ENCODE assay signal across 12 cellular contexts in genomic region chr7:141702892-141703291, GRCh38. TPM values are rescaled to one million over a fixed set of nuclear protein-coding genes. Genes with fewer than 3 reads are reported as not detected.
A peak's percentile ranks its signal among the peaks of the same experiment; 100 is the strongest.
DNase-seq lines count a peak whose midpoint lies in the region; ATAC-seq, FAIRE-seq and TF ChIP-seq lines count a peak whose summit lies in the region.
"Had no signal": no experiment of that assay in that cellular context is flagged by ENCODE, and none has a peak within 500 bp of the region (broad histone marks: within the 10 kb centered on the region; RNA-seq: fewer than 3 reads in every experiment).

No MANE protein-coding gene starts in this region.

- peak overlapping the region; percentile 64 for H3K4me3 Mint-ChIP-seq in activated CD8-positive, alpha-beta memory T cell treated with anti-CD3 and anti-CD28 coated beads, Interleukin-2, amount 10 ng/mL, durations not matched to agents 7 days and 5 days

- H3K27ac ChIP-seq in gastroesophageal sphincter = no peak overlapping the region
- H3K27ac ChIP-seq in skeletal muscle tissue (ENCODE audit: low read depth, low read length) = no peak overlapping the region
- H3K27ac ChIP-seq in pancreas = peak overlapping the region in 2 of 4 donors; percentile 66 to 76

- CTCF ChIA-PET in activated CD8-positive, alpha-beta memory T cell treated with anti-CD3 and anti-CD28 coated beads, Interleukin-2, amount 10 ng/mL, durations not matched to agents 7 days and 5 days (lab: Charles Lee) = interaction anchor here (0.8 to 1.2 kb wide), 3 partner anchors 26 to 49 kb away, joined by 3 to 8 read pairs (median 7); partner anchors contain the start of gene SSBP1

- TF ChIP-seq CTCF in gastroesophageal sphincter (IDR thresholded peaks at IDR 0.05) = no peak
- no peak for TF ChIP-seq CTCF in pancreas (IDR thresholded peaks at IDR 0.05)

- WGBS in gastroesophageal sphincter (ENCODE audit: low coverage in 1 of 2), 2 donors = 39 to 42% methylated on average over 4 of the region's 4 CpGs
- WGBS in pancreas, 2 donors = 30 to 39% methylated on average over 4 of the region's 4 CpGs

- H3K9ac ChIP-seq in skeletal muscle tissue (ENCODE audit: low read depth in 1 of 3, low read length in 3 of 3) = peak overlapping the region in 2 of 3 donors; percentile 82 to 85

- no peak for TF ChIP-seq EP300 in gastroesophageal sphincter (IDR thresholded peaks at IDR 0.05)

- peaks cover 9% of the 10 kb centered on the region for H3K36me3 Mint-ChIP-seq in activated CD8-positive, alpha-beta memory T cell treated with anti-CD3 and anti-CD28 coated beads, Interleukin-2, amount 10 ng/mL, durations not matched to agents 7 days and 5 days

- H3K4me3 ChIP-seq in gastroesophageal sphincter (peak overlapping the region; percentile 90 to 95), skeletal muscle tissue (ENCODE audit: low read length in 3 of 3) (peak overlapping the region in 1 of 3 donors; percentile 87), pancreas (peak overlapping the region in 2 of 4 donors; percentile 59 to 80)

- no peaks in the 10 kb centered on the region for H3K36me3 ChIP-seq in gastroesophageal sphincter
- no peaks in the 10 kb centered on the region for H3K36me3 ChIP-seq in skeletal muscle tissue (ENCODE audit: control insufficient read depth in 3 of 3, insufficient read depth in 3 of 3, low read length in 3 of 3)
- no peaks in the 10 kb centered on the region for H3K36me3 ChIP-seq in pancreas

- intact Hi-C loops in pancreas (cut with DNase I) = no loop called here

- H3K9me3 ChIP-seq in gastroesophageal sphincter = no peaks in the 10 kb centered on the region
- H3K9me3 ChIP-seq in skeletal muscle tissue (ENCODE audit: control insufficient read depth in 3 of 3, low read length in 3 of 3) = no peaks in the 10 kb centered on the region
- no peaks in the 10 kb centered on the region for H3K9me3 ChIP-seq in pancreas

- H3K27ac Mint-ChIP-seq in activated CD8-positive, alpha-beta memory T cell treated with anti-CD3 and anti-CD28 coated beads, Interleukin-2, amount 10 ng/mL, durations not matched to agents 7 days and 5 days = no peak overlapping the region

- H3K4me1 Mint-ChIP-seq in activated CD8-positive, alpha-beta memory T cell treated with anti-CD3 and anti-CD28 coated beads, Interleukin-2, amount 10 ng/mL, durations not matched to agents 7 days and 5 days = peaks cover 26% of the 10 kb centered on the region

- no peaks in the 10 kb centered on the region for H3K27me3 ChIP-seq in gastroesophageal sphincter
- H3K27me3 ChIP-seq in skeletal muscle tissue (ENCODE audit: control insufficient read depth in 3 of 3, insufficient read depth in 3 of 3, low read length in 3 of 3) = no peaks in the 10 kb centered on the region
- H3K27me3 ChIP-seq in pancreas = no peaks in the 10 kb centered on the region

- H3K4me1 ChIP-seq in gastroesophageal sphincter (peaks cover 5 to 41% (median 9%) of the 10 kb centered on the region in 3 donors), skeletal muscle tissue (ENCODE audit: control insufficient read depth in 3 of 3, insufficient read depth in 3 of 3, low read length in 3 of 3) (peaks cover 3 to 21% (median 9%) of the 10 kb centered on the region in 3 donors), pancreas (peaks cover 7 to 10% (median 7%) of the 10 kb centered on the region in 3 donors)

- no peak for ATAC-seq in activated CD8-positive, alpha-beta memory T cell treated with anti-CD3 and anti-CD28 coated beads, Interleukin-2, amount 10 ng/mL, durations not matched to agents 7 days and 5 days
- ATAC-seq in gastroesophageal sphincter = no peak
- ATAC-seq in pancreas = no peak

- peaks cover 40% of the 10 kb centered on the region for H3K27me3 Mint-ChIP-seq in activated CD8-positive, alpha-beta memory T cell treated with anti-CD3 and anti-CD28 coated beads, Interleukin-2, amount 10 ng/mL, durations not matched to agents 7 days and 5 days

- DNase-seq in activated CD8-positive, alpha-beta memory T cell treated with anti-CD3 and anti-CD28 coated beads, Interleukin-2, amount 10 ng/mL, durations not matched to agents 7 days and 5 days = no peak
- DNase-seq in activated CD8-positive, alpha-beta memory T cell treated with anti-CD3 and anti-CD28 coated beads, Interleukin-2, amount 50 U/mL, for 48 hours = no peak
- DNase-seq in NCI-H69 (lab: John Stamatoyannopoulos, UW) = peak; percentile 16
- no peak for DNase-seq in AML-193 (lab: John Stamatoyannopoulos, UW)
- DNase-seq in cortex of kidney (lab: John Stamatoyannopoulos, UW) = no peak
- DNase-seq in pancreas = no peak
- DNase-seq: activated naive CD8-positive, alpha-beta T cell treated with anti-CD3 and anti-CD28 coated beads, Interleukin-2, amount 10 ng/mL, durations not matched to agents 7 days and 5 days; erythroblast; GF-D8 had no signal

- TF ChIP-seq POLR2A in gastroesophageal sphincter (IDR thresholded peaks at IDR 0.05) = no peak

- FAIRE-seq in pancreas (lab: Jason Lieb, UNC) = no peak

- H3K9me3 Mint-ChIP-seq in activated CD8-positive, alpha-beta memory T cell treated with anti-CD3 and anti-CD28 coated beads, Interleukin-2, amount 10 ng/mL, durations not matched to agents 7 days and 5 days (ENCODE audit: low read depth) = no peaks in the 10 kb centered on the region
- H3K9me3 Mint-ChIP-seq: activated naive CD8-positive, alpha-beta T cell treated with anti-CD3 and anti-CD28 coated beads, Interleukin-2, amount 10 ng/mL, durations not matched to agents 7 days and 5 days had no signal

RNA-seq across cellular contexts. Expression of gene DENND11, which starts 0.9 kb away (rescaled TPM):
- total RNA-seq in activated CD8-positive, alpha-beta memory T cell treated with anti-CD3 and anti-CD28 coated beads, Interleukin-2, amount 10 ng/mL, durations not matched to agents 7 days and 5 days = 10 to 100 TPM; 17.0 to 27.3 TPM
- total RNA-seq in gastroesophageal sphincter (10 to 100 TPM; 17.1 to 21.9 (median 19.9) TPM), skeletal muscle tissue (11.5 TPM), pancreas (10 to 100 TPM; 15.0 to 24.3 (median 18.4) TPM)
- 10 to 100 TPM in 1 of 2 donors, 1 to 10 TPM in 1; 5.1 to 10.9 TPM for polyA plus RNA-seq in pancreas

RNA-seq across cellular contexts. Expression of gene WEE2, which starts 5.3 kb away (rescaled TPM):
- not detected for total RNA-seq in activated CD8-positive, alpha-beta memory T cell treated with anti-CD3 and anti-CD28 coated beads, Interleukin-2, amount 10 ng/mL, durations not matched to agents 7 days and 5 days
- total RNA-seq in gastroesophageal sphincter (not detected), skeletal muscle tissue (not detected), pancreas (under 1 TPM in 2 of 6 donors, not detected in 4; 0.12 to 0.19 TPM)
- under 1 TPM in 1 of 2 donors, not detected in 1; 0.02 TPM for polyA plus RNA-seq in pancreas
- total RNA-seq: activated naive CD8-positive, alpha-beta T cell treated with anti-CD3 and anti-CD28 coated beads, Interleukin-2, amount 10 ng/mL, durations not matched to agents 7 days and 5 days; RPMI7951 had no signal

RNA-seq across cellular contexts. Expression of gene SSBP1, which starts 35.3 kb away (rescaled TPM):
- 100 to 1,000 TPM; 123 to 133 TPM for total RNA-seq in activated CD8-positive, alpha-beta memory T cell treated with anti-CD3 and anti-CD28 coated beads, Interleukin-2, amount 10 ng/mL, durations not matched to agents 7 days and 5 days
- total RNA-seq in gastroesophageal sphincter (100 to 1,000 TPM; 125 to 138 (median 131) TPM), skeletal muscle tissue (101 TPM), pancreas (10 to 100 TPM; 28.5 to 52.3 (median 39.7) TPM)
- polyA plus RNA-seq in pancreas = 10 to 100 TPM; 67.7 to 88.8 TPM
